In the genomic region with DNA sequence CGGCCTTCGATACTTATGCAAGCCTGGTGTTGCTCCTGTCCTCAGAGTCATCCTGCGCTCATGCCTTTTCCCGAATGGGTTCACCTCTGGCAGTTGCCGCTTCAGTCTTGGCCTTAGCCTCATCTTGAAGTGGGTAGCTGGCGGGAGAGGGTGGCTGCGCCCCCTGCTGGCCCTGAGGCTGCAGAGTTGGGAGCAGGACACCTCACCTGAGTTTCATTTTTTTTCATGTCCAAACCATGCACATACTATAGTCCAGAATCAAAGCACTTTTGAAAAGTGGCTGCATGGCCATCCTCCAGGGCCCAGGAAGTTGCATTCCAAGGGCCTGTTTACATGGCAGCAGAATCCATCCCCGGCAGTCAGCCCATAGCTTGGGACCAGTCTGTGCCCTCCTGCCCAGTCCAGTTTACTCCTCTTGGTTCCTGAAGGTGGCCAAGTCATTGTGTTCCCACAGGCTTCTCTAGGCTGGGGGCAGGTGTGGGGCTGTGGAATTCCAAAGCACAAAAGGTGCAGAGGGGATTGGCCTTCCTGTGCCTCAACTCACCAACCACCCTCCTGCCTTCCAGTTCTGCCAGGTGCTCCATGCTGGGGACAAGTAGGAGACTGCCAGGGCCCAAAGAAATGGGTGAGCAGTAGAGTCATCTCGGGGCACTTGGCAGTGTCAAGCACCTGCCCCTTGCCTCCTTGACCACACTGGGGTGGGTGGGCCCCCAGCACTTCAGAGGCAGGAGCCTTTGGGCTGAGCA, we compare ENCODE assay signal across 8 cellular contexts. TPM values are rescaled to one million over a fixed set of nuclear protein-coding genes. Genes with fewer than 3 reads are reported as not detected.
A peak's percentile ranks its signal among the peaks of the same experiment; 100 is the strongest.
DNase-seq lines count a peak whose midpoint lies in the region; ATAC-seq and TF ChIP-seq lines count a peak whose summit lies in the region.

No MANE protein-coding gene starts in this region.

- H3K27ac ChIP-seq in CD4-positive, alpha-beta T cell (ENCODE audit: low read depth, low read length): no peak overlapping the region
- H3K27ac ChIP-seq in liver (ENCODE audit: low read depth in 1 of 2, low read length in 2 of 2): no peak overlapping the region

- 30% methylated on average over 9 of the region's 9 CpGs for WGBS in liver

- POLR2A ChIA-PET in CD4-positive, alpha-beta T cell (lab: Charles Lee): interaction anchor here (0.5 to 1.8 kb wide), 2 partner anchors 61 to 120 kb away, joined by 4 to 13 read pairs; no protein-coding TSS in a partner anchor

- H3K27me3 Mint-ChIP-seq in CD4-positive, alpha-beta T cell: no peaks in the 10 kb centered on the region
- peaks cover 2% of the 10 kb centered on the region for H3K27me3 Mint-ChIP-seq in HFFc6 (ENCODE audit: insufficient read depth)

- peaks cover 12 to 46% (median 15%) of the 10 kb centered on the region in 4 donors for H3K36me3 ChIP-seq in liver (ENCODE audit: control insufficient read depth in 4 of 4, insufficient read depth in 3 of 4, low read depth in 1 of 4, low read length in 3 of 4)

- no peak overlapping the region for H3K9ac ChIP-seq in liver (ENCODE audit: low read depth in 1 of 2, low read length in 2 of 2)

- peaks cover 5% of the 10 kb centered on the region for H3K4me1 Mint-ChIP-seq in CD4-positive, alpha-beta T cell (ENCODE audit: low read depth)
- H3K4me1 Mint-ChIP-seq in HFFc6 (ENCODE audit: low read depth): peaks cover 31% of the 10 kb centered on the region

- ATAC-seq in CD4-positive, alpha-beta T cell (ENCODE audit: poor library complexity): peak; percentile 89
- no peak for ATAC-seq in GM19395 (IDR thresholded peaks at IDR 0.05; ENCODE audit: unreplicated experiment)

- peak; percentile 59 to 82 (median 68) for DNase-seq in CD4-positive, alpha-beta T cell
- DNase-seq in HFFc6: peak; percentile 63
- DNase-seq in NCI-H460 (ENCODE audit: extremely low read depth, low read depth): peak; percentile 65
- DNase-seq in activated CD4-positive, alpha-beta T cell treated with anti-CD3 and anti-CD28 coated beads for 48 hours: peak; percentile 84
- DNase-seq in choroid plexus epithelial cell (ENCODE audit: low read depth): peak; percentile 83
- DNase-seq in stimulated activated CD4-positive, alpha-beta T cell treated with anti-CD3 and anti-CD28 coated beads, TNF-alpha, amount 100 ng/mL, for 1 hour (ENCODE audit: low read depth in 3 of 3, low spot score in 1 of 3): peak in 2 of 3 donors; percentile 44 to 66

- CTCF ChIA-PET in CD4-positive, alpha-beta T cell (lab: Charles Lee): interaction anchor here (0.6 to 5.1 kb wide), 20 partner anchors 10 to 372 kb away, joined by 3 to 93 read pairs (median 4); a partner anchor contains a TSS

- intact Hi-C loops in CD4-positive, alpha-beta T cell (cut with DNase I, micrococcal nuclease): loop anchor here (1.0 to 10.0 kb wide), 4 partner anchors 61 to 371 kb away; no protein-coding TSS in a partner anchor

- no peaks in the 10 kb centered on the region for H3K27me3 ChIP-seq in CD4-positive, alpha-beta T cell (ENCODE audit: control insufficient read depth, insufficient read depth, low read length)
- no peaks in the 10 kb centered on the region for H3K27me3 ChIP-seq in liver (ENCODE audit: control insufficient read depth in 4 of 4, insufficient read depth in 4 of 4, low read length in 3 of 4)

- H3K9me3 ChIP-seq in CD4-positive, alpha-beta T cell (ENCODE audit: control insufficient read depth, low read length): no peaks in the 10 kb centered on the region
- H3K9me3 ChIP-seq in liver (ENCODE audit: control insufficient read depth in 4 of 4, low read length in 3 of 4): no peaks in the 10 kb centered on the region

- no peak overlapping the region for H3K4me3 ChIP-seq in choroid plexus epithelial cell (ENCODE audit: low read depth, low read length)
- no peak overlapping the region for H3K4me3 ChIP-seq in liver (ENCODE audit: low read depth in 1 of 3, low read length in 3 of 3)

- TF ChIP-seq RAD21 in liver (IDR thresholded peaks at IDR 0.05): peak; percentile 94

- H3K27ac Mint-ChIP-seq in CD4-positive, alpha-beta T cell: no peak overlapping the region
- no peak overlapping the region for H3K27ac Mint-ChIP-seq in HFFc6

- H3K9me3 Mint-ChIP-seq in CD4-positive, alpha-beta T cell: no peaks in the 10 kb centered on the region
- H3K9me3 Mint-ChIP-seq in HFFc6: no peaks in the 10 kb centered on the region

- no peak overlapping the region for H3K4me3 Mint-ChIP-seq in CD4-positive, alpha-beta T cell
- H3K4me3 Mint-ChIP-seq in HFFc6: no peak overlapping the region

- peak; percentile 87 for TF ChIP-seq CTCF in CD4-positive, alpha-beta T cell (IDR thresholded peaks at IDR 0.05)
- TF ChIP-seq CTCF in HFFc6 (IDR thresholded peaks at IDR 0.05): peak; percentile 99
- peak; percentile 96 for TF ChIP-seq CTCF in choroid plexus epithelial cell (conservative IDR thresholded peaks at IDR 0.05; ENCODE audit: low read depth, low read length)
- peak; percentile 89 for TF ChIP-seq CTCF in liver (IDR thresholded peaks at IDR 0.05; ENCODE audit: low read depth, low read length, missing input control)

- peaks cover 27% of the 10 kb centered on the region for H3K36me3 Mint-ChIP-seq in CD4-positive, alpha-beta T cell (ENCODE audit: low read depth)
- H3K36me3 Mint-ChIP-seq in HFFc6 (ENCODE audit: low read depth): peaks cover 8% of the 10 kb centered on the region

- H3K4me1 ChIP-seq in liver (ENCODE audit: control insufficient read depth in 4 of 4, insufficient read depth in 4 of 4, low read length in 3 of 4): no peaks in the 10 kb centered on the region

TF ChIP-seq in liver, 16 proteins besides CTCF, POLR2A, EP300 and RAD21:
- TF ChIP-seq JUND (IDR thresholded peaks at IDR 0.05) (no peak), RXRA (IDR thresholded peaks at IDR 0.05) (no peak), HNF4G (IDR thresholded peaks at IDR 0.05) (no peak), YY1 (IDR thresholded peaks at IDR 0.05) (no peak), HNF4A (conservative IDR thresholded peaks at IDR 0.05) (no peak), GABPA (IDR thresholded peaks at IDR 0.05 in 1 of 2, conservative IDR thresholded peaks at IDR 0.05 in 1 of 2) (no peak), TAF1 (conservative IDR thresholded peaks at IDR 0.05) (no peak), FOXA1 (IDR thresholded peaks at IDR 0.05) (no peak), FOXA2 (IDR thresholded peaks at IDR 0.05) (no peak), SP1 (IDR thresholded peaks at IDR 0.05) (no peak), NR2F2 (IDR thresholded peaks at IDR 0.05) (no peak), EGR1 (IDR thresholded peaks at IDR 0.05; ENCODE audit: low read depth in 2 of 2) (no peak)
- TF ChIP-seq, protein P1, sequence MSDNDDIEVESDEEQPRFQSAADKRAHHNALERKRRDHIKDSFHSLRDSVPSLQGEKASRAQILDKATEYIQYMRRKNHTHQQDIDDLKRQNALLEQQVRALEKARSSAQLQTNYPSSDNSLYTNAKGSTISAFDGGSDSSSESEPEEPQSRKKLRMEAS (IDR thresholded peaks at IDR 0.05): no peak
- TF ChIP-seq, protein P2, sequence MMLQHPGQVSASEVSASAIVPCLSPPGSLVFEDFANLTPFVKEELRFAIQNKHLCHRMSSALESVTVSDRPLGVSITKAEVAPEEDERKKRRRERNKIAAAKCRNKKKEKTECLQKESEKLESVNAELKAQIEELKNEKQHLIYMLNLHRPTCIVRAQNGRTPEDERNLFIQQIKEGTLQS (IDR thresholded peaks at IDR 0.05): no peak
- TF ChIP-seq, protein P3, sequence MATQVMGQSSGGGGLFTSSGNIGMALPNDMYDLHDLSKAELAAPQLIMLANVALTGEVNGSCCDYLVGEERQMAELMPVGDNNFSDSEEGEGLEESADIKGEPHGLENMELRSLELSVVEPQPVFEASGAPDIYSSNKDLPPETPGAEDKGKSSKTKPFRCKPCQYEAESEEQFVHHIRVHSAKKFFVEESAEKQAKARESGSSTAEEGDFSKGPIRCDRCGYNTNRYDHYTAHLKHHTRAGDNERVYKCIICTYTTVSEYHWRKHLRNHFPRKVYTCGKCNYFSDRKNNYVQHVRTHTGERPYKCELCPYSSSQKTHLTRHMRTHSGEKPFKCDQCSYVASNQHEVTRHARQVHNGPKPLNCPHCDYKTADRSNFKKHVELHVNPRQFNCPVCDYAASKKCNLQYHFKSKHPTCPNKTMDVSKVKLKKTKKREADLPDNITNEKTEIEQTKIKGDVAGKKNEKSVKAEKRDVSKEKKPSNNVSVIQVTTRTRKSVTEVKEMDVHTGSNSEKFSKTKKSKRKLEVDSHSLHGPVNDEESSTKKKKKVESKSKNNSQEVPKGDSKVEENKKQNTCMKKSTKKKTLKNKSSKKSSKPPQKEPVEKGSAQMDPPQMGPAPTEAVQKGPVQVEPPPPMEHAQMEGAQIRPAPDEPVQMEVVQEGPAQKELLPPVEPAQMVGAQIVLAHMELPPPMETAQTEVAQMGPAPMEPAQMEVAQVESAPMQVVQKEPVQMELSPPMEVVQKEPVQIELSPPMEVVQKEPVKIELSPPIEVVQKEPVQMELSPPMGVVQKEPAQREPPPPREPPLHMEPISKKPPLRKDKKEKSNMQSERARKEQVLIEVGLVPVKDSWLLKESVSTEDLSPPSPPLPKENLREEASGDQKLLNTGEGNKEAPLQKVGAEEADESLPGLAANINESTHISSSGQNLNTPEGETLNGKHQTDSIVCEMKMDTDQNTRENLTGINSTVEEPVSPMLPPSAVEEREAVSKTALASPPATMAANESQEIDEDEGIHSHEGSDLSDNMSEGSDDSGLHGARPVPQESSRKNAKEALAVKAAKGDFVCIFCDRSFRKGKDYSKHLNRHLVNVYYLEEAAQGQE (IDR thresholded peaks at IDR 0.05): no peak

RNA-seq across cellular contexts. Expression of a gene that starts 44.0 kb away (rescaled TPM):
- total RNA-seq in CD4-positive, alpha-beta T cell: 10 to 100 TPM; 67.6 to 73.2 TPM
- 100 to 1,000 TPM in 4 of 6 experiments, 10 to 100 TPM in 2; 92.5 to 122 (median 107) TPM for total RNA-seq in HFFc6 (2021; fragmentation: NEBNext Ultra II Directional; extraction: Animal tissue kit (Norgen Biotek cat#: 25700))
- total RNA-seq in NCI-H460 (2014; rRNA removed; shearing (Covaris generic)): 169 and 184 TPM in 2 replicates
- polyA plus RNA-seq in NCI-H460 (2014; cell fraction: nucleus; rRNA removed): 140 and 168 TPM in 2 replicates
- total RNA-seq in liver: 10 to 100 TPM; 31.6 to 94.0 TPM
- 10 to 100 TPM; 39.3 to 65.8 TPM for polyA plus RNA-seq in liver

RNA-seq across cellular contexts. Expression of a gene that starts 44.3 kb away (rescaled TPM):
- total RNA-seq in CD4-positive, alpha-beta T cell: 10 to 100 TPM; 18.8 to 21.6 TPM
- 10 to 100 TPM; 20.0 to 24.9 (median 21.6) TPM for total RNA-seq in HFFc6 (2021; fragmentation: NEBNext Ultra II Directional; extraction: Animal tissue kit (Norgen Biotek cat#: 25700))
- total RNA-seq in NCI-H460 (2014; rRNA removed; shearing (Covaris generic)): 15.5 and 20.7 TPM in 2 replicates
- polyA plus RNA-seq in NCI-H460 (2014; cell fraction: nucleus; rRNA removed): 18.9 and 40.1 TPM in 2 replicates
- 10 to 100 TPM; 15.8 to 24.8 TPM for total RNA-seq in liver
- 1 to 10 TPM; 1.9 to 6.4 TPM for polyA plus RNA-seq in liver
